ENCODE assay signal across 16 cellular contexts in genomic region chr15:88841201-88841600, GRCh38.
DNase-seq lines count a peak whose midpoint lies in the region; ATAC-seq lines count a peak whose summit lies in the region.
"Had no signal": no experiment of that assay in that cellular context is flagged by ENCODE, and none has a peak within 500 bp of the region (broad histone marks: within the 10 kb centered on the region; RNA-seq: fewer than 3 reads in every experiment).

No MANE protein-coding gene starts in this region.

- DNase-seq in NCI-H345 (lab: John Stamatoyannopoulos, UW) (peak; percentile 0), NCI-H345 treated with DMSO at 0.1 percent for 48 hours (lab: John Stamatoyannopoulos, UW; ENCODE audit: unreplicated experiment) (no peak), EH (ENCODE audit: low read depth) (peak; percentile 57), NCI-H526 treated with DMSO at 0.1 percent for 48 hours (lab: John Stamatoyannopoulos, UW) (peak; percentile 47), NCI-H82 (lab: John Stamatoyannopoulos, UW) (no peak)
- DNase-seq: AML-193; CD4-positive, alpha-beta memory T cell; DMS 273 treated with DMSO at 0.1 percent for 48 hours; DMS53; DND-41; GOT3; HFFc6; KG1 had no signal

- no peak for ATAC-seq in activated CD4-positive, CD25-positive, alpha-beta regulatory T cell treated with anti-CD3 and anti-CD28 coated beads, Interleukin-2, amount 50 U/mL, for 24 hours
- ATAC-seq in GM18511 (IDR thresholded peaks at IDR 0.05; ENCODE audit: unreplicated experiment), result no peak
- ATAC-seq: A549 had no signal

Comparison
In these comparisons a context has a peak if more than half of its experiments do, and no peak if none do; other contexts are left out.
1. DNase-seq: peak in NCI-H345 (single experiment), EH (single experiment) and NCI-H526 treated with DMSO at 0.1 percent for 48 hours (single experiment); none in NCI-H345 treated with DMSO at 0.1 percent for 48 hours (single experiment) and NCI-H82 (single experiment).